Comparison of ENCODE assay signal across 11 cellular contexts in genomic region chr2:196112408-196113039, GRCh38. TPM values are rescaled to one million over a fixed set of nuclear protein-coding genes. Genes with fewer than 3 reads are reported as not detected.
DNase-seq lines count a peak whose midpoint lies in the region; ATAC-seq and TF ChIP-seq lines count a peak whose summit lies in the region.
"Had no signal": no experiment of that assay in that cellular context is flagged by ENCODE, and none has a peak within 500 bp of the region (broad histone marks: within the 10 kb centered on the region; RNA-seq: fewer than 3 reads in every experiment).

No MANE protein-coding gene starts in this region.

- no peak overlapping the region for H3K56ac ChIP-seq in IMR-90 (ENCODE audit: extremely low read depth, insufficient read depth, low read length)

- H3K4me1 ChIP-seq in IMR-90 (ENCODE audit: control insufficient read depth, insufficient read depth, low read length): peaks cover 6% of the 10 kb centered on the region
- H3K4me1 ChIP-seq in mesodermal cell (ENCODE audit: control insufficient read depth, insufficient read depth, low read length, poor library complexity, severe bottlenecking): peaks cover 15% of the 10 kb centered on the region
- H3K4me1 ChIP-seq: left lung had no signal

- no peak for TF ChIP-seq POLR2A in IMR-90 (IDR thresholded peaks at IDR 0.05; ENCODE audit: low read depth, low read length)

- BruUV-seq in IMR-90 (replicated peaks; lab: Mats Ljungman, UMichigan): no TSS peak

- peak overlapping the region; percentile 63; the same call in 1 of the 2 replicates for H2BK20ac ChIP-seq in IMR-90 (ENCODE audit: low read depth, low read length)

- H3K36me3 ChIP-seq in IMR-90 (ENCODE audit: control insufficient read depth, insufficient read depth, low read length): no peaks in the 10 kb centered on the region
- no peaks in the 10 kb centered on the region for H3K36me3 ChIP-seq in mesodermal cell (ENCODE audit: control insufficient read depth, insufficient read depth, low read length)
- H3K36me3 ChIP-seq: left lung had no signal

- no peak overlapping the region for H4K91ac ChIP-seq in IMR-90 (ENCODE audit: insufficient read depth, low read depth, low read length)

- H2AK5ac ChIP-seq in IMR-90 (ENCODE audit: low read depth, low read length): no peak overlapping the region

- TF ChIP-seq RAD21 in IMR-90 (IDR thresholded peaks at IDR 0.05; ENCODE audit: low read length): no peak

- no peak overlapping the region for H2AFZ ChIP-seq in IMR-90 (replicated peaks; ENCODE audit: low read length, poor library complexity)

- peak; percentile 83 for DNase-seq in AG09309 (ENCODE audit: low read depth)
- DNase-seq in IMR-90: peak; percentile 81
- peak in 1 of 61 donors; percentile 9 for DNase-seq in caudate nucleus (lab: John Stamatoyannopoulos, UW)
- DNase-seq in activated effector memory CD4-positive, alpha-beta T cell treated with Interleukin-2 at 50 U/mL for 16 hours: no peak
- DNase-seq in left colon: no peak
- no peak for DNase-seq in putamen (ENCODE audit: low spot score)
- no peak for DNase-seq in stimulated activated CD4-positive, alpha-beta T cell treated with anti-CD3 and anti-CD28 coated beads, Interleukin-2, amount 100 ng/mL, for 24 hours
- DNase-seq: activated B cell treated with CpG ODN at 0.5 μM for 24 hours, COR-L47, left lung had no signal

- H3K9me3 ChIP-seq in IMR-90 (ENCODE audit: control insufficient read depth, insufficient read depth, low read length) (no peaks in the 10 kb centered on the region), mesodermal cell (ENCODE audit: control insufficient read depth, low read length) (no peaks in the 10 kb centered on the region)
- H3K9me3 ChIP-seq: left lung had no signal

- H3K9ac ChIP-seq in IMR-90 (ENCODE audit: low read depth, low read length): no peak overlapping the region

- no peaks in the 10 kb centered on the region for H3K9me1 ChIP-seq in IMR-90 (ENCODE audit: insufficient read depth, low read length)

- H3K4me3 ChIP-seq in AG09309 (ENCODE audit: control insufficient read depth, low read depth, low read length): no peak overlapping the region
- no peak overlapping the region for H3K4me3 ChIP-seq in IMR-90 (ENCODE audit: insufficient read depth, low read depth, low read length)
- H3K4me3 ChIP-seq in mesodermal cell (ENCODE audit: extremely low read depth, insufficient read depth, low read length, poor library complexity, severe bottlenecking): no peak overlapping the region
- H3K4me3 ChIP-seq: left lung had no signal

- in situ Hi-C loops in IMR-90 (cut with MboI; ENCODE audit: low sequenced_read_pairs): no loop called here

- H3K4ac ChIP-seq in IMR-90 (ENCODE audit: low read depth, low read length): peak overlapping the region; percentile 26; the same call in 1 of the 2 replicates

- TF ChIP-seq CTCF in AG09309 (IDR thresholded peaks at IDR 0.05; ENCODE audit: control insufficient read depth, insufficient read depth, low read depth, low read length, missing control alignments) (no peak), IMR-90 (conservative IDR thresholded peaks at IDR 0.05; ENCODE audit: low read depth, low read length) (no peak)

- H2BK15ac ChIP-seq in IMR-90 (ENCODE audit: low read depth, low read length): no peak overlapping the region; the same call in 2 of the 3 replicates

- ATAC-seq in IMR-90 (ENCODE audit: low read depth) (peak; percentile 42), left colon (no peak)
- ATAC-seq: left lung had no signal

- 0 out of 4 replicates have a peak overlapping the region, but pooled peaks of 1 of the 2 experiments have one; percentile 76 for H4K8ac ChIP-seq in IMR-90 (ENCODE audit: low read depth in 2 of 2, low read length in 2 of 2)

- no peaks in the 10 kb centered on the region for H3K27me3 ChIP-seq in IMR-90 (ENCODE audit: control insufficient read depth, insufficient read depth, low read length)
- H3K27me3 ChIP-seq: left lung had no signal

- no peak overlapping the region; the same call in 1 of the 2 replicates for H2BK120ac ChIP-seq in IMR-90 (ENCODE audit: low read depth, low read length)

- H3K18ac ChIP-seq in IMR-90 (ENCODE audit: low read depth, low read length): no peak overlapping the region

- H4K5ac ChIP-seq in IMR-90 (ENCODE audit: low read depth, low read length): no peak overlapping the region; the same call in 1 of the 2 replicates

- 0 out of 2 replicates have a peak overlapping the region, but pooled peaks have one; percentile 5 for H3K14ac ChIP-seq in IMR-90 (replicated peaks; ENCODE audit: low read depth, low read length)

- intact Hi-C loops in IMR-90 (cut with micrococcal nuclease) (no loop called here), left colon (cut with DNase I, micrococcal nuclease) (no loop called here)

- peak overlapping the region; percentile 99; the same call in 1 of the 2 replicates for H3K4me2 ChIP-seq in IMR-90 (ENCODE audit: low read depth, low read length)

- POLR2A ChIA-PET in IMR-90 (lab: Charles Lee; ENCODE audit: unreplicated experiment): no interaction called here

- H2BK5ac ChIP-seq in IMR-90 (ENCODE audit: low read depth, low read length, poor library complexity, severe bottlenecking): peak overlapping the region; percentile 52

- CTCF ChIA-PET in IMR-90 (lab: Yijun Ruan, JAX): no interaction called here

- no CpG with 5 or more reads among the region's 5 CpGs for whole genome bisulfite sequencing in IMR-90 (ENCODE audit: extremely low coverage in 2 of 2, insufficient read length in 1 of 2), 2 experiments
- WGBS in mesodermal cell (ENCODE audit: insufficient coverage in 2 of 2), 2 experiments: no CpG with 5 or more reads among the region's 5 CpGs

- no peaks in the 10 kb centered on the region for H3K79me1 ChIP-seq in IMR-90 (ENCODE audit: low read depth in 1 of 2, low read length in 2 of 2)

- H2AK9ac ChIP-seq in IMR-90 (replicated peaks; ENCODE audit: low read depth, low read length, poor library complexity): no peak overlapping the region

- H3K27ac ChIP-seq in IMR-90 (ENCODE audit: insufficient read depth, low read length): no peak overlapping the region
- H3K27ac ChIP-seq in caudate nucleus (ENCODE audit: low read depth, low read length): peak overlapping the region; percentile 56
- H3K27ac ChIP-seq in mesodermal cell (ENCODE audit: low read depth, low read length, severe bottlenecking): peak overlapping the region; percentile 93
- H3K27ac ChIP-seq: left lung had no signal

- no peak overlapping the region for H3K23ac ChIP-seq in IMR-90 (ENCODE audit: low read depth, low read length)

- dilution Hi-C loops in IMR-90 (cut with HindIII; ENCODE audit: low sequenced_read_pairs, unreplicated experiment): no loop called here

- no peaks in the 10 kb centered on the region for H4K20me1 ChIP-seq in IMR-90 (ENCODE audit: insufficient read depth, low read length)

TF ChIP-seq in IMR-90, 13 proteins besides CTCF, POLR2A, EP300 and RAD21:
- TF ChIP-seq, protein P1, sequence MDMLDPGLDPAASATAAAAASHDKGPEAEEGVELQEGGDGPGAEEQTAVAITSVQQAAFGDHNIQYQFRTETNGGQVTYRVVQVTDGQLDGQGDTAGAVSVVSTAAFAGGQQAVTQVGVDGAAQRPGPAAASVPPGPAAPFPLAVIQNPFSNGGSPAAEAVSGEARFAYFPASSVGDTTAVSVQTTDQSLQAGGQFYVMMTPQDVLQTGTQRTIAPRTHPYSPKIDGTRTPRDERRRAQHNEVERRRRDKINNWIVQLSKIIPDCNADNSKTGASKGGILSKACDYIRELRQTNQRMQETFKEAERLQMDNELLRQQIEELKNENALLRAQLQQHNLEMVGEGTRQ (IDR thresholded peaks at IDR 0.05; ENCODE audit: low read depth, low read length): peak; percentile 79
- no peak for TF ChIP-seq RCOR1 (IDR thresholded peaks at IDR 0.05; ENCODE audit: insufficient replicate concordance, low read length)
- peak; percentile 52; the same call in 1 of the 2 replicates for TF ChIP-seq BHLHE40 (IDR thresholded peaks at IDR 0.05; ENCODE audit: low read depth, low read length)

RNA-seq across cellular contexts. Expression of gene DNAH7, which starts 43.9 kb away (rescaled TPM):
- total RNA-seq in IMR-90 (2012; rRNA removed) (0.28 and 0.36 TPM in 2 replicates), left colon (1 to 10 TPM; 2.6 to 5.5 TPM)
- 0.16 and 0.22 TPM in 2 replicates for polyA plus RNA-seq in IMR-90 (2012; rRNA removed)
- 0.04 and 0.15 TPM in 2 replicates for polyA plus RNA-seq in IMR-90 (2012; cell fraction: cytosol; rRNA removed)
- polyA plus RNA-seq in IMR-90 (2012; cell fraction: nucleus; rRNA removed; ENCODE audit: low replicate concordance): 0.02 and 0.26 TPM in 2 replicates
- 1.00 TPM for polyA plus RNA-seq in mesodermal cell (2013, experiment 1 of 2)
- 0.51 TPM for polyA plus RNA-seq in mesodermal cell (2013, experiment 2 of 2)

RNA-seq across cellular contexts. Expression of gene STK17B, which starts 58.9 kb away (rescaled TPM):
- total RNA-seq in IMR-90 (2012; rRNA removed) (48.9 and 50.3 TPM in 2 replicates), left colon (10 to 100 TPM; 43.1 to 59.9 TPM)
- 5.7 and 7.5 TPM in 2 replicates for polyA plus RNA-seq in IMR-90 (2012; rRNA removed)
- 1.3 and 1.5 TPM in 2 replicates for polyA plus RNA-seq in IMR-90 (2012; cell fraction: cytosol; rRNA removed)
- polyA plus RNA-seq in IMR-90 (2012; cell fraction: nucleus; rRNA removed; ENCODE audit: low replicate concordance): 1.6 and 9.7 TPM in 2 replicates
- 22.7 TPM for polyA plus RNA-seq in mesodermal cell (2013, experiment 1 of 2)
- polyA plus RNA-seq in mesodermal cell (2013, experiment 2 of 2): 29.4 TPM

Comparison
In these comparisons a context has a peak if more than half of its experiments do, and no peak if none do; other contexts are left out.
1. DNase-seq: peak in AG09309 (single experiment) and IMR-90 (single experiment); none in activated effector memory CD4-positive, alpha-beta T cell treated with Interleukin-2 at 50 U/mL for 16 hours (single experiment), left colon (0 of 2), putamen (single experiment) and stimulated activated CD4-positive, alpha-beta T cell treated with anti-CD3 and anti-CD28 coated beads, Interleukin-2, amount 100 ng/mL, for 24 hours (0 of 2).